In the genomic region with DNA sequence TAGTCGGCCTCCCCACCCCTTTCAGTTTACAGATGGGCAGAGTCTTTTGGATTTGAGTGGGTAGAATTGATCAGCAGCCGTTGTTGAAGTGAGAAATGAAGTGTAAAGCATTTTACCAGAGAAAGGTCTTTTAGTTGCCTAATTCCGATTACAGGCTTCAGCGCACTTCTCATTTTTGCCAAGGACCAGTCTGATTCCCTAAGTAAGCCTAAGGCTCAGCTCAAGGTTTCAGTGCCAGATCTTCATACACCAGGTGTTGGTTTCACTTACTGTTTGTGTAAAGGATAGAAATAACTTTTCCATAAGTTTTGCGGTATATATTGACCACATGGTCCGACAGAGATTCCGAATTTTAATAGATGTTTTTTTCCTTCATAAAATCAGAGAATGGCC, we compare ENCODE assay signal across 9 cellular contexts.
A peak's percentile ranks its signal among the peaks of the same experiment; 100 is the strongest.
DNase-seq lines count a peak whose midpoint lies in the region; ATAC-seq, FAIRE-seq and TF ChIP-seq lines count a peak whose summit lies in the region.
"Had no signal": no experiment of that assay in that cellular context is flagged by ENCODE, and none has a peak within 500 bp of the region (broad histone marks: within the 10 kb centered on the region; RNA-seq: fewer than 3 reads in every experiment).

No MANE protein-coding gene starts in this region.

- peaks cover 14% of the 10 kb centered on the region; the same call in 1 of the 2 replicates for H3K36me3 ChIP-seq in RWPE2 (ENCODE audit: low read depth)

- peak; percentile 86 for DNase-seq in DMS153 treated with DMSO at 0.1 percent for 48 hours (lab: John Stamatoyannopoulos, UW; ENCODE audit: unreplicated experiment)
- no peak for DNase-seq in DMS153 (lab: John Stamatoyannopoulos, UW)
- DNase-seq in RWPE2 (ENCODE audit: low spot score) = no peak
- no peak for DNase-seq in fibroblast of villous mesenchyme (ENCODE audit: low read depth)
- DNase-seq in erythroblast (lab: John Stamatoyannopoulos, UW) = no peak
- DNase-seq in D721Med (ENCODE audit: insufficient read length, low spot score) = no peak
- no peak for DNase-seq in GM13977 (ENCODE audit: low spot score)
- DNase-seq: 8988T had no signal

- FAIRE-seq in D721Med (lab: Jason Lieb, UNC) = no peak

- in situ Hi-C loops in GM13977 (cut with MboI; ENCODE audit: low pct_unique_long_range_greater_than_20kb, low sequenced_read_pairs, unreplicated experiment) = no loop called here

- peak overlapping the region; percentile 67 for H3K27ac ChIP-seq in RWPE2 (ENCODE audit: poor library complexity, severe bottlenecking)
- H3K27ac ChIP-seq in skin epidermis = peak overlapping the region in 12 of 21 experiments; percentile 2 to 93 (median 84)

- no peak for ATAC-seq in RWPE2 (ENCODE audit: low read depth)

- TF ChIP-seq POLR2A in erythroblast (IDR thresholded peaks at IDR 0.05; ENCODE audit: low read length) = no peak

- peak overlapping the region; percentile 85 for H3K4me3 ChIP-seq in RWPE2 (ENCODE audit: severe bottlenecking)
- H3K4me3 ChIP-seq in fibroblast of villous mesenchyme (ENCODE audit: low read depth, low read length) = peak overlapping the region; percentile 65
- no peak overlapping the region for H3K4me3 ChIP-seq in skin epidermis

- TF ChIP-seq CTCF in RWPE2 (IDR thresholded peaks at IDR 0.05; ENCODE audit: poor library complexity, severe bottlenecking) (no peak), fibroblast of villous mesenchyme (IDR thresholded peaks at IDR 0.05; ENCODE audit: insufficient read depth, low read depth, low read length) (no peak), D721Med (IDR thresholded peaks at IDR 0.05; ENCODE audit: insufficient read depth, missing control alignments) (no peak), GM13977 (IDR thresholded peaks at IDR 0.05; ENCODE audit: extremely low read depth, insufficient read depth, missing control alignments) (no peak)

- H3K4me1 ChIP-seq in RWPE2 (ENCODE audit: insufficient read depth, poor library complexity, severe bottlenecking) = peaks cover 42% of the 10 kb centered on the region

- no peaks in the 10 kb centered on the region for H3K27me3 ChIP-seq in RWPE2 (ENCODE audit: insufficient read depth, poor library complexity, severe bottlenecking)

- no peaks in the 10 kb centered on the region for H3K9me3 ChIP-seq in RWPE2 (ENCODE audit: severe bottlenecking)

Comparison
In these comparisons a context has a peak if more than half of its experiments do, and no peak if none do; other contexts are left out.
1. H3K4me3 ChIP-seq: peak in RWPE2 (single experiment) and fibroblast of villous mesenchyme (single experiment); none in skin epidermis (0 of 7).